In genomic region chr5:154191467-154192261, GRCh38 we compare ENCODE assay signal across 8 cellular contexts. TPM values are rescaled to one million over a fixed set of nuclear protein-coding genes. Genes with fewer than 3 reads are reported as not detected.
DNase-seq lines count a peak whose midpoint lies in the region; ATAC-seq and TF ChIP-seq lines count a peak whose summit lies in the region.

No MANE protein-coding gene starts in this region.

- H3K9me3 ChIP-seq in SJCRH30 (replicated peaks) (no peaks in the 10 kb centered on the region), endocrine pancreas (ENCODE audit: control insufficient read depth, low read length) (no peaks in the 10 kb centered on the region), ovary (no peaks in the 10 kb centered on the region)

- H3K4me3 ChIP-seq in SJCRH30 = peak overlapping the region; percentile 16; the same call in 1 of the 2 replicates
- H3K4me3 ChIP-seq in endocrine pancreas (ENCODE audit: control insufficient read depth, insufficient read depth, low read length) = peak overlapping the region; percentile 76
- H3K4me3 ChIP-seq in ovary = peak overlapping the region; percentile 96

- TF ChIP-seq POLR2A in ovary (IDR thresholded peaks at IDR 0.05) = no peak

- intact Hi-C loops in ovary (cut with DNase I) = loop anchor here (5.0 to 10.0 kb wide), 6 partner anchors 83 to 556 kb away; no protein-coding TSS in a partner anchor

- H3K36me3 ChIP-seq in SJCRH30 = no peaks in the 10 kb centered on the region; the same call in 1 of the 2 replicates
- no peaks in the 10 kb centered on the region for H3K36me3 ChIP-seq in endocrine pancreas (ENCODE audit: control insufficient read depth, insufficient read depth, low read length)
- no peaks in the 10 kb centered on the region for H3K36me3 ChIP-seq in ovary

- DNase-seq in GM03348 (ENCODE audit: low spot score) = peak; percentile 48
- no peak for DNase-seq in SJCRH30
- peak in 1 of 5 donors; percentile 43 for DNase-seq in ovary
- no peak for DNase-seq in NCI-H1417 (lab: John Stamatoyannopoulos, UW)
- DNase-seq in stimulated activated CD8-positive, alpha-beta memory T cell treated with anti-CD3 and anti-CD28 coated beads, Interleukin-4, amount 100 ng/mL, for 48 hours = no peak

- H3K27ac ChIP-seq in SJCRH30 = no peak overlapping the region
- peak overlapping the region in 1 of 2 donors; percentile 60 for H3K27ac ChIP-seq in ovary

- peak overlapping the region; percentile 14 for H3K9ac ChIP-seq in endocrine pancreas (ENCODE audit: control insufficient read depth, insufficient read depth, low read length)

- H3K27me3 ChIP-seq in SJCRH30 = no peaks in the 10 kb centered on the region
- H3K27me3 ChIP-seq in endocrine pancreas (ENCODE audit: control insufficient read depth, insufficient read depth, low read length) = no peaks in the 10 kb centered on the region
- no peaks in the 10 kb centered on the region for H3K27me3 ChIP-seq in ovary

- TF ChIP-seq EP300 in ovary (IDR thresholded peaks at IDR 0.05) = no peak

- peaks cover 11% of the 10 kb centered on the region for H3K4me1 ChIP-seq in SJCRH30
- H3K4me1 ChIP-seq in endocrine pancreas (ENCODE audit: control insufficient read depth, insufficient read depth, low read length) = no peaks in the 10 kb centered on the region
- peaks cover 9% of the 10 kb centered on the region for H3K4me1 ChIP-seq in ovary (ENCODE audit: insufficient read depth)

- ATAC-seq in GM21390 (IDR thresholded peaks at IDR 0.05; ENCODE audit: unreplicated experiment) (no peak), GM21576 (IDR thresholded peaks at IDR 0.05; ENCODE audit: unreplicated experiment) (no peak)

- TF ChIP-seq CTCF in ovary (IDR thresholded peaks at IDR 0.05) = no peak

- WGBS in ovary, 3 donors = 1 to 2% (median 1%) methylated on average over 10 of the region's 10 CpGs

RNA-seq across cellular contexts. Expression of gene GALNT10, which starts 1.1 kb away (rescaled TPM):
- total RNA-seq in SJCRH30 (2014; rRNA removed; shearing (Covaris generic)) = 18.1 and 18.6 TPM in 2 replicates
- 100 to 1,000 TPM in 3 of 7 donors, 10 to 100 TPM in 4; 37.2 to 119 (median 88.7) TPM for total RNA-seq in ovary
- polyA plus RNA-seq in ovary = 100 to 1,000 TPM in 1 of 2 donors, 10 to 100 TPM in 1; 34.5 to 206 TPM

Comparison
In these comparisons a context has a peak if more than half of its experiments do, and no peak if none do; other contexts are left out.
1. H3K4me3 ChIP-seq: peak in every context shown above with its lines; median percentile 96 in ovary; 76 in endocrine pancreas; 16 in SJCRH30.